ENCODE assay signal across 2 cellular contexts in genomic region chr3:62803276-62803675, GRCh38.
TF ChIP-seq lines count a peak whose summit lies in the region.

No MANE protein-coding gene starts in this region.

TF ChIP-seq in HepG2, 621 proteins besides CTCF, POLR2A, EP300 and RAD21:
- peak; percentile 25; the same call in 1 of the 2 replicates for TF ChIP-seq STAG1 (CRISPR knock-in tag; IDR thresholded peaks at IDR 0.05)
- no peak for TF ChIP-seq ZBTB7A (CRISPR knock-in tag; IDR thresholded peaks at IDR 0.05)

TF ChIP-seq in H1, 55 proteins besides CTCF, POLR2A, EP300 and RAD21:
- no peak for TF ChIP-seq RXRA (IDR thresholded peaks at IDR 0.05; ENCODE audit: insufficient read depth, low read depth, low read length)
- no peak for TF ChIP-seq CBX8 (IDR thresholded peaks at IDR 0.05; ENCODE audit: borderline replicate concordance, low read depth, low read length)
- no peak for TF ChIP-seq SP2 (IDR thresholded peaks at IDR 0.05; ENCODE audit: low read length)
- TF ChIP-seq KDM4A (IDR thresholded peaks at IDR 0.05; ENCODE audit: low read depth, low read length, severe bottlenecking) = no peak
- no peak for TF ChIP-seq TBP (IDR thresholded peaks at IDR 0.05; ENCODE audit: low read depth, low read length)
- no peak for TF ChIP-seq SIRT6 (IDR thresholded peaks at IDR 0.05; ENCODE audit: low read length)
- TF ChIP-seq POLR2AphosphoS5 (IDR thresholded peaks at IDR 0.05; ENCODE audit: low read depth, low read length) = no peak
- TF ChIP-seq JUN (IDR thresholded peaks at IDR 0.05; ENCODE audit: low read depth, low read length) = no peak
- TF ChIP-seq SRF (IDR thresholded peaks at IDR 0.05; ENCODE audit: low read depth, low read length) = no peak
- no peak for TF ChIP-seq MAFK (IDR thresholded peaks at IDR 0.05; ENCODE audit: low read depth, low read length)
- no peak for TF ChIP-seq NANOG (IDR thresholded peaks at IDR 0.05; ENCODE audit: insufficient read depth, low read depth, low read length, poor library complexity, severe bottlenecking)
- TF ChIP-seq POU5F1 (IDR thresholded peaks at IDR 0.05; ENCODE audit: low read depth, low read length) = no peak
- no peak for TF ChIP-seq SUZ12 (IDR thresholded peaks at IDR 0.05; ENCODE audit: low read length)
- TF ChIP-seq HDAC6 (IDR thresholded peaks at IDR 0.05; ENCODE audit: low read depth, low read length) = no peak
- TF ChIP-seq ZNF274 (IDR thresholded peaks at IDR 0.05; ENCODE audit: borderline replicate concordance, extremely low read depth, low read length) = no peak
- no peak for TF ChIP-seq CHD7 (IDR thresholded peaks at IDR 0.05; ENCODE audit: insufficient replicate concordance, low read length)
- no peak for TF ChIP-seq CREB1 (IDR thresholded peaks at IDR 0.05)
- no peak for TF ChIP-seq TAF1 (IDR thresholded peaks at IDR 0.05; ENCODE audit: low read depth, low read length)
TF ChIP-seq in H1: peak in this region for 0.
